1 cellular context compared by ENCODE assay signal in the genomic region with DNA sequence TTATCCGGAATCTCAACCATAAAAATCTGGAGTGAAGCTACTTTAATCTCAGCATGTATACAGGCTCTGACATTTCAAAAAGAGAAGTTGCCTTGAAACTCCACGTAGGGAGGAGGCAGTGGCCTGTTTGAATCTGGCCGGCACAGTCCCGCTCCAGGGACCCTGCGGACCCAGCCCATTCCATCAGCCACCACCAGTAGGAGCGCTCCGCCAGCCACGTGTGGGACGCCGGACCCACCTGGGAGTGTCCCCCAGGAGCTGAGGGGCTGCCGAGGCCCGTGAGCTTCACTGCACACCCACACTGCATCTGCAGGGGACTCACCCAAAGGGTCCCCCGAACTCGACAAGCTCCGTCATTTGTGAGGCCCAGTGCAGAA.
TF ChIP-seq lines count a peak whose summit lies in the region.

No MANE protein-coding gene starts in this region.

TF ChIP-seq in H1, 55 proteins besides CTCF, POLR2A, EP300 and RAD21:
- TF ChIP-seq, protein P1, sequence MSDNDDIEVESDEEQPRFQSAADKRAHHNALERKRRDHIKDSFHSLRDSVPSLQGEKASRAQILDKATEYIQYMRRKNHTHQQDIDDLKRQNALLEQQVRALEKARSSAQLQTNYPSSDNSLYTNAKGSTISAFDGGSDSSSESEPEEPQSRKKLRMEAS (IDR thresholded peaks at IDR 0.05) = peak; percentile 44; the same call in 1 of the 2 replicates
- no peak for TF ChIP-seq ATF3 (IDR thresholded peaks at IDR 0.05; ENCODE audit: insufficient read depth, low read depth, low read length)
